1 cellular context compared by ENCODE assay signal in the genomic region with DNA sequence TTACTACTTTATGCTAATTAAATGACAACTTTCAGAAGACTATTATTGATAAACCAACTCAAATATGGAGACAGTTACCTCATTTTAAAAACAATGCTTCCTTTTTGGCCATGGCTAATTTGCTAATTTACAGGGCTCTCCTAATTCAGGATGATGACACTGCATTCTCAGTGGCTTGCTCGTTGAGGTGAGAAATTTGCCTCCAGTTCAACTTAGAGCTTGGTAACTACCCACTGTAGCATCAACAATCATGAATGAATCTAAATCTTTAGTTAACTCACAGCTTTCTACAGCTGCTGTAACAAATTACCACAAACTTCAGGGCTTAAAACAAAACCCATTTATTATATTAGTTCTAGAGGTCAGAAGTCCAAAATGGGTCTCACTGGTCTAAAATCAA.
TF ChIP-seq lines count a peak whose summit lies in the region.

No MANE protein-coding gene starts in this region.

TF ChIP-seq in endothelial cell of umbilical vein, 7 proteins besides CTCF, POLR2A, EP300 and RAD21:
- TF ChIP-seq MYC (IDR thresholded peaks at IDR 0.05; ENCODE audit: low read depth, low read length) (no peak), POLR2AphosphoS5 (IDR thresholded peaks at IDR 0.05; ENCODE audit: insufficient read depth, low read depth, low read length) (no peak), FOS (IDR thresholded peaks at IDR 0.05; ENCODE audit: borderline replicate concordance, insufficient read depth, low read length) (no peak), GATA2 (IDR thresholded peaks at IDR 0.05; ENCODE audit: insufficient read depth, insufficient read length, low read depth, low read length) (no peak)
- TF ChIP-seq, protein P1, sequence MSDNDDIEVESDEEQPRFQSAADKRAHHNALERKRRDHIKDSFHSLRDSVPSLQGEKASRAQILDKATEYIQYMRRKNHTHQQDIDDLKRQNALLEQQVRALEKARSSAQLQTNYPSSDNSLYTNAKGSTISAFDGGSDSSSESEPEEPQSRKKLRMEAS (IDR thresholded peaks at IDR 0.05; ENCODE audit: insufficient read depth, insufficient read length), result no peak
